ENCODE assay signal across 17 cellular contexts in the genomic region with DNA sequence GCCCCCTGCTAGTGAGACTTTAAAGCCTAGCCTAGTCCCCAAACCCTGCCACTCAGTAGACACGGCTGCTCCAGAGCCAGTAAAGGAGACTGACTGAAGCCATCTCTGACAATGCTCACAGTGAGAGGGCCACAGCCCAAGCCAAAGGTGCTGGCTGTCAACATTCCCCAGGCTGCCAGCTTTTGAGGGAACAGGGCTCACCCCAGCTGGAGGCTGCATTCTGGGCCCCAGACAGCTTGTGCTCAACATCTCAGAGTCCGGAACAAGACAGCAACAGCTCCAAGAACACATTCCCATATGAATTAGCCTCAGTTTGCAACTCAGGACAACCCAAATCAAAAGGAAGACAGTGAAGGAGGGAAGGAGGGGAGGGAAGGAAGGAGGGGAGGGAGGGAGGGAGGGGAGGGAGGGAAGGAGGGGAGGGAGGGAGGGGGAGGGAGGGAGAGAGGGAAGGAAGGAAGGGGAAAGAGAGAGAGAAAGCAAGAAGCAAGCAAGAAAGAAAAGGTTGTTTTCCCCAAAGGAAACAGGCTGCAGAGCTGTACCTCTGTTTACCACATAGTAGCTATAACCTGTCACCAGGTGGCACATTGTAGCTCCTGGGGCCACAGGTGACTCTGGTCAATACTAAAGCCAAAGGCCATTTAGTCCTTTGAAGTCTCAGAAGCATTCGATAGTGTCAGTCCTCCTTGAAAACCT. TPM values are rescaled to one million over a fixed set of nuclear protein-coding genes. Genes with fewer than 3 reads are reported as not detected.
DNase-seq lines count a peak whose midpoint lies in the region; ATAC-seq and TF ChIP-seq lines count a peak whose summit lies in the region.
"Had no signal": no experiment of that assay in that cellular context is flagged by ENCODE, and none has a peak within 500 bp of the region (broad histone marks: within the 10 kb centered on the region; RNA-seq: fewer than 3 reads in every experiment).

No MANE protein-coding gene starts in this region.

- intact Hi-C loops in natural killer cell (cut with micrococcal nuclease) (no loop called here), left cardiac atrium (cut with DNase I) (loop anchor here in 1 of 2 donors (10.0 kb wide), 1 partner anchor 714 kb away; no protein-coding TSS in a partner anchor)

- no peak for ATAC-seq in natural killer cell treated with Interleukin-12 subunit alpha and Interleukin-12 subunit beta and Interleukin-15 and Interleukin-18, amount 100 ng/mL, for 72 hours
- ATAC-seq in natural killer cell (no peak), left cardiac atrium (peak; percentile 8 to 39), GM18498 (IDR thresholded peaks at IDR 0.05; ENCODE audit: unreplicated experiment) (no peak)
- ATAC-seq: A549; activated T-helper 17 cell treated with anti-CD3 and anti-CD28 coated beads, Interleukin-2, amount 50 U/mL, for 72 hours; T-helper 17 cell had no signal

- no peak for TF ChIP-seq CTCF in natural killer cell (IDR thresholded peaks at IDR 0.05)

- H3K4me3 Mint-ChIP-seq in natural killer cell treated with Interleukin-12 subunit alpha and Interleukin-12 subunit beta and Interleukin-15 and Interleukin-18, amount 100 ng/mL, for 72 hours = no peak overlapping the region
- no peak overlapping the region for H3K4me3 Mint-ChIP-seq in natural killer cell
- H3K4me3 Mint-ChIP-seq: activated CD4-positive, alpha-beta T cell treated with anti-CD3 and anti-CD28 coated beads, Interleukin-2, amount 10 ng/mL, durations not matched to agents 7 days and 5 days; activated T-helper 17 cell treated with anti-CD3 and anti-CD28 coated beads, Interleukin-2, amount 50 U/mL, for 72 hours had no signal

- no peaks in the 10 kb centered on the region for H3K9me3 Mint-ChIP-seq in natural killer cell treated with Interleukin-12 subunit alpha and Interleukin-12 subunit beta and Interleukin-15 and Interleukin-18, amount 100 ng/mL, for 72 hours
- no peaks in the 10 kb centered on the region for H3K9me3 Mint-ChIP-seq in natural killer cell
- H3K9me3 Mint-ChIP-seq: activated CD4-positive, alpha-beta T cell treated with anti-CD3 and anti-CD28 coated beads, Interleukin-2, amount 10 ng/mL, durations not matched to agents 7 days and 5 days; activated T-helper 17 cell treated with anti-CD3 and anti-CD28 coated beads, Interleukin-2, amount 50 U/mL, for 72 hours; H9 had no signal

- peak; percentile 48 for DNase-seq in natural killer cell treated with Interleukin-12 subunit alpha and Interleukin-12 subunit beta and Interleukin-15 and Interleukin-18, amount 100 ng/mL, for 72 hours (ENCODE audit: low spot score)
- no peak for DNase-seq in natural killer cell
- no peak for DNase-seq in left cardiac atrium
- DNase-seq in NCI-H146 (lab: John Stamatoyannopoulos, UW) = no peak
- no peak for DNase-seq in stimulated activated CD8-positive, alpha-beta memory T cell treated with anti-CD3 and anti-CD28 coated beads, Interleukin-4, amount 100 ng/mL, for 48 hours
- DNase-seq: activated CD4-positive, alpha-beta T cell treated with anti-CD3 and anti-CD28 coated beads, Interleukin-2, amount 10 ng/mL, durations not matched to agents 7 days and 5 days; EL; H9; KG1; NCI-H1694; NCI-H69; T-helper 17 cell; testis had no signal

- H3K27me3 Mint-ChIP-seq in natural killer cell treated with Interleukin-12 subunit alpha and Interleukin-12 subunit beta and Interleukin-15 and Interleukin-18, amount 100 ng/mL, for 72 hours = peaks cover 0 to 8% of the 10 kb centered on the region in 2 donors
- peaks cover 5 to 18% of the 10 kb centered on the region in 2 donors for H3K27me3 Mint-ChIP-seq in natural killer cell (ENCODE audit: low read depth in 2 of 2)

- peaks cover 4 to 10% of the 10 kb centered on the region in 2 donors for H3K4me1 Mint-ChIP-seq in natural killer cell treated with Interleukin-12 subunit alpha and Interleukin-12 subunit beta and Interleukin-15 and Interleukin-18, amount 100 ng/mL, for 72 hours (ENCODE audit: low read depth in 2 of 2)
- peaks cover 0 to 23% of the 10 kb centered on the region in 2 donors for H3K4me1 Mint-ChIP-seq in natural killer cell

- no peak overlapping the region for H3K27ac Mint-ChIP-seq in natural killer cell treated with Interleukin-12 subunit alpha and Interleukin-12 subunit beta and Interleukin-15 and Interleukin-18, amount 100 ng/mL, for 72 hours
- H3K27ac Mint-ChIP-seq in natural killer cell = no peak overlapping the region
- H3K27ac Mint-ChIP-seq: activated CD4-positive, alpha-beta T cell treated with anti-CD3 and anti-CD28 coated beads, Interleukin-2, amount 10 ng/mL, durations not matched to agents 7 days and 5 days; activated T-helper 17 cell treated with anti-CD3 and anti-CD28 coated beads, Interleukin-2, amount 50 U/mL, for 72 hours; H9; T-helper 17 cell had no signal

- no peaks in the 10 kb centered on the region for H3K36me3 Mint-ChIP-seq in natural killer cell treated with Interleukin-12 subunit alpha and Interleukin-12 subunit beta and Interleukin-15 and Interleukin-18, amount 100 ng/mL, for 72 hours
- H3K36me3 Mint-ChIP-seq in natural killer cell = no peaks in the 10 kb centered on the region

RNA-seq across cellular contexts. Expression of a gene that starts 5.4 kb away (rescaled TPM):
- 1 to 10 TPM in 1 of 2 donors, not detected in 1; 1.2 TPM for total RNA-seq in natural killer cell treated with Interleukin-12 subunit alpha and Interleukin-12 subunit beta and Interleukin-15 and Interleukin-18, amount 100 ng/mL, for 72 hours
- total RNA-seq in natural killer cell (1 to 10 TPM in 1 of 3 donors, not detected in 2; 1.4 TPM), left cardiac atrium (under 1 TPM; 0.18 to 0.86 TPM)
- total RNA-seq: SK-MEL-5 had no signal

RNA-seq across cellular contexts. Expression of a gene that starts 7.7 kb away (rescaled TPM):
- total RNA-seq in natural killer cell treated with Interleukin-12 subunit alpha and Interleukin-12 subunit beta and Interleukin-15 and Interleukin-18, amount 100 ng/mL, for 72 hours = 10 to 100 TPM; 28.4 to 43.1 TPM
- total RNA-seq in natural killer cell (10 to 100 TPM; 18.1 to 22.7 (median 18.4) TPM), left cardiac atrium (10 to 100 TPM; 26.7 to 30.1 TPM)

RNA-seq across cellular contexts. Expression of a gene that starts 30.8 kb away (rescaled TPM):
- 10 to 100 TPM; 37.4 to 93.8 TPM for total RNA-seq in natural killer cell treated with Interleukin-12 subunit alpha and Interleukin-12 subunit beta and Interleukin-15 and Interleukin-18, amount 100 ng/mL, for 72 hours
- 10 to 100 TPM; 18.2 to 27.3 (median 18.8) TPM for total RNA-seq in natural killer cell
- total RNA-seq in left cardiac atrium = 10 to 100 TPM; 14.1 to 20.9 TPM

RNA-seq across cellular contexts. Expression of a gene that starts 35.7 kb away (rescaled TPM):
- total RNA-seq in natural killer cell treated with Interleukin-12 subunit alpha and Interleukin-12 subunit beta and Interleukin-15 and Interleukin-18, amount 100 ng/mL, for 72 hours = 100 to 1,000 TPM; 161 to 203 TPM
- total RNA-seq in natural killer cell = 100 to 1,000 TPM in 2 of 3 donors, 10 to 100 TPM in 1; 76.3 to 115 (median 113) TPM
- 100 to 1,000 TPM in 1 of 2 donors, 10 to 100 TPM in 1; 96.5 to 113 TPM for total RNA-seq in left cardiac atrium

RNA-seq across cellular contexts. Expression of a gene that starts 40.0 kb away (rescaled TPM):
- total RNA-seq in natural killer cell treated with Interleukin-12 subunit alpha and Interleukin-12 subunit beta and Interleukin-15 and Interleukin-18, amount 100 ng/mL, for 72 hours = 10 to 100 TPM; 12.8 to 48.6 TPM
- total RNA-seq in natural killer cell (1 to 10 TPM; 1.5 to 5.5 (median 2.2) TPM), left cardiac atrium (10 to 100 TPM; 35.5 to 44.2 TPM)

Comparison
In these comparisons a context has a peak if more than half of its experiments do, and no peak if none do; other contexts are left out.
1. ATAC-seq: peak in left cardiac atrium (2 of 2); none in natural killer cell treated with Interleukin-12 subunit alpha and Interleukin-12 subunit beta and Interleukin-15 and Interleukin-18, amount 100 ng/mL, for 72 hours (0 of 2), natural killer cell (0 of 3) and GM18498 (single experiment).